In genomic region chr7:66013938-66014337, GRCh38 we compare ENCODE assay signal across 10 cellular contexts. TPM values are rescaled to one million over a fixed set of nuclear protein-coding genes. Genes with fewer than 3 reads are reported as not detected.
DNase-seq lines count a peak whose midpoint lies in the region; ATAC-seq, FAIRE-seq and TF ChIP-seq lines count a peak whose summit lies in the region.
"Had no signal": no experiment of that assay in that cellular context is flagged by ENCODE, and none has a peak within 500 bp of the region (broad histone marks: within the 10 kb centered on the region; RNA-seq: fewer than 3 reads in every experiment).

No MANE protein-coding gene starts in this region.

- peaks cover 19% of the 10 kb centered on the region for H3K4me1 Mint-ChIP-seq in HFFc6 (ENCODE audit: low read depth)
- H3K4me1 Mint-ChIP-seq in activated CD4-positive, alpha-beta memory T cell treated with anti-CD3 and anti-CD28 coated beads, Interleukin-2, amount 10 ng/mL, durations not matched to agents 7 days and 5 days = no peaks in the 10 kb centered on the region

- CTCF ChIA-PET in AG04450 (lab: Charles Lee) = interaction anchor here (0.6 to 1.7 kb wide), 10 partner anchors 8 to 682 kb away, joined by 3 to 5 read pairs (median 3); no protein-coding TSS in a partner anchor
- CTCF ChIA-PET in activated CD4-positive, alpha-beta memory T cell treated with anti-CD3 and anti-CD28 coated beads, Interleukin-2, amount 10 ng/mL, durations not matched to agents 7 days and 5 days (lab: Charles Lee) = interaction anchor here (1.3 kb wide), 1 partner anchor 17 kb away, joined by 3 read pairs; no protein-coding TSS in a partner anchor

- peaks cover 6% of the 10 kb centered on the region for H3K4me1 ChIP-seq in adipocyte (ENCODE audit: control insufficient read depth, insufficient read depth, low read length)
- peaks cover 7% of the 10 kb centered on the region for H3K4me1 ChIP-seq in keratinocyte (ENCODE audit: control insufficient read depth, extremely low read depth, insufficient read depth, low read length)
- no peaks in the 10 kb centered on the region for H3K4me1 ChIP-seq in gastroesophageal sphincter

- H3K9me1 ChIP-seq in keratinocyte (ENCODE audit: control insufficient read depth, extremely low read depth, insufficient read depth, low read length) = no peaks in the 10 kb centered on the region

- no peaks in the 10 kb centered on the region for H3K79me2 ChIP-seq in keratinocyte (ENCODE audit: control insufficient read depth, insufficient read depth, low read length)

- no peak for FAIRE-seq in keratinocyte (lab: Jason Lieb, UNC)
- FAIRE-seq: GM18507 had no signal

- POLR2A ChIA-PET in AG04450 (lab: Yijun Ruan, JAX) = no interaction called here
- POLR2A ChIA-PET in activated CD4-positive, alpha-beta memory T cell treated with anti-CD3 and anti-CD28 coated beads, Interleukin-2, amount 10 ng/mL, durations not matched to agents 7 days and 5 days (lab: Charles Lee) = no interaction called here

- H3K4me2 ChIP-seq in keratinocyte (ENCODE audit: control insufficient read depth, extremely low read depth, insufficient read depth, low read depth, low read length) = no peak overlapping the region

- no peak overlapping the region for H3K4me3 Mint-ChIP-seq in HFFc6
- H3K4me3 Mint-ChIP-seq in activated CD4-positive, alpha-beta memory T cell treated with anti-CD3 and anti-CD28 coated beads, Interleukin-2, amount 10 ng/mL, durations not matched to agents 7 days and 5 days = no peak overlapping the region

- H3K9ac ChIP-seq in adipocyte (ENCODE audit: low read length) (no peak overlapping the region), keratinocyte (ENCODE audit: control insufficient read depth, extremely low read depth, insufficient read depth, low read length) (no peak overlapping the region)

- H3K27ac ChIP-seq in AG04450 (ENCODE audit: low read depth, low read length) (no peak overlapping the region), keratinocyte (ENCODE audit: control insufficient read depth, insufficient read depth, low read length) (no peak overlapping the region), gastroesophageal sphincter (no peak overlapping the region)

- H3K27me3 Mint-ChIP-seq in HFFc6 (ENCODE audit: insufficient read depth) = peaks cover 20% of the 10 kb centered on the region
- peaks cover 4% of the 10 kb centered on the region for H3K27me3 Mint-ChIP-seq in activated CD4-positive, alpha-beta memory T cell treated with anti-CD3 and anti-CD28 coated beads, Interleukin-2, amount 10 ng/mL, durations not matched to agents 7 days and 5 days

- no peak for DNase-seq in AG04450 (ENCODE audit: low read depth, low spot score)
- DNase-seq in HFFc6 = peak; percentile 65
- peak; percentile 56 for DNase-seq in adipocyte (ENCODE audit: low read depth)
- no peak for DNase-seq in keratinocyte (ENCODE audit: low read depth, low spot score)
- DNase-seq in activated CD4-positive, alpha-beta memory T cell treated with anti-CD3 and anti-CD28 coated beads, Interleukin-2, amount 10 ng/mL, durations not matched to agents 7 days and 5 days = no peak
- DNase-seq: activated CD8-positive, alpha-beta memory T cell treated with anti-CD3 and anti-CD28 coated beads for 24 hours had no signal

- TF ChIP-seq EP300 in gastroesophageal sphincter (IDR thresholded peaks at IDR 0.05) = no peak

- no peaks in the 10 kb centered on the region for H3K27me3 ChIP-seq in AG04450 (ENCODE audit: control insufficient read depth, insufficient read depth, low read length)
- peaks cover 2% of the 10 kb centered on the region for H3K27me3 ChIP-seq in adipocyte (replicated peaks; ENCODE audit: control insufficient read depth, insufficient read depth, low read length)
- no peaks in the 10 kb centered on the region for H3K27me3 ChIP-seq in keratinocyte (ENCODE audit: control insufficient read depth, extremely low read depth, insufficient read depth, low read length)
- H3K27me3 ChIP-seq in gastroesophageal sphincter = no peaks in the 10 kb centered on the region

- H3K9me3 ChIP-seq in AG04450 (ENCODE audit: control insufficient read depth, insufficient read depth, low read length) (no peaks in the 10 kb centered on the region), adipocyte (ENCODE audit: control insufficient read depth, low read length) (no peaks in the 10 kb centered on the region), keratinocyte (ENCODE audit: control insufficient read depth, low read depth, low read length) (no peaks in the 10 kb centered on the region), gastroesophageal sphincter (no peaks in the 10 kb centered on the region)

- 42 to 53% methylated on average over 3 to 4 of the region's 5 CpGs for WGBS in gastroesophageal sphincter (ENCODE audit: low coverage in 1 of 2), 2 donors

- TF ChIP-seq CTCF in AG04450 (IDR thresholded peaks at IDR 0.05; ENCODE audit: low read depth, low read length) (peak; percentile 77), HFFc6 (IDR thresholded peaks at IDR 0.05) (peak; percentile 73), keratinocyte (optimal IDR thresholded peaks at IDR 0.05 in 1 of 3, IDR thresholded peaks at IDR 0.05 in 1 of 3, conservative IDR thresholded peaks at IDR 0.05 in 1 of 3; ENCODE audit: extremely low read depth in 1 of 3, insufficient read depth in 2 of 3, low read length in 3 of 3) (peak; percentile 31 to 65 (median 54)), gastroesophageal sphincter (IDR thresholded peaks at IDR 0.05) (peak in 2 of 4 experiments; percentile 20 to 39)

- H3K4me3 ChIP-seq in AG04450 (ENCODE audit: low read depth, low read length) (no peak overlapping the region), adipocyte (ENCODE audit: low read length) (no peak overlapping the region), keratinocyte (ENCODE audit: control insufficient read depth in 2 of 3, extremely low read depth in 1 of 3, insufficient read depth in 2 of 3, low read depth in 1 of 3, low read length in 3 of 3) (no peak overlapping the region), gastroesophageal sphincter (no peak overlapping the region)

- no peaks in the 10 kb centered on the region for H4K20me1 ChIP-seq in keratinocyte (ENCODE audit: control insufficient read depth, extremely low read depth, insufficient read depth, low read length)

- TF ChIP-seq POLR2A in gastroesophageal sphincter (IDR thresholded peaks at IDR 0.05) = no peak

- dilution Hi-C loops in keratinocyte (cut with MboI; ENCODE audit: extremely low pct_ligation_motif_present, low sequenced_read_pairs) = no loop called here

- H3K27ac Mint-ChIP-seq in HFFc6 = no peak overlapping the region
- no peak overlapping the region for H3K27ac Mint-ChIP-seq in activated CD4-positive, alpha-beta memory T cell treated with anti-CD3 and anti-CD28 coated beads, Interleukin-2, amount 10 ng/mL, durations not matched to agents 7 days and 5 days

- H3K36me3 ChIP-seq in adipocyte (ENCODE audit: control insufficient read depth, insufficient read depth, low read length, severe bottlenecking) = no peaks in the 10 kb centered on the region
- H3K36me3 ChIP-seq in keratinocyte (ENCODE audit: control insufficient read depth in 2 of 2, extremely low read depth in 1 of 2, insufficient read depth in 2 of 2, low read length in 2 of 2) = no peaks in the 10 kb centered on the region
- no peaks in the 10 kb centered on the region for H3K36me3 ChIP-seq in gastroesophageal sphincter

- H2AFZ ChIP-seq in keratinocyte (ENCODE audit: control insufficient read depth, low read length) = no peak overlapping the region

- H3K36me3 Mint-ChIP-seq in HFFc6 (ENCODE audit: low read depth) = no peaks in the 10 kb centered on the region
- no peaks in the 10 kb centered on the region for H3K36me3 Mint-ChIP-seq in activated CD4-positive, alpha-beta memory T cell treated with anti-CD3 and anti-CD28 coated beads, Interleukin-2, amount 10 ng/mL, durations not matched to agents 7 days and 5 days (ENCODE audit: low read depth)

- H3K9me3 Mint-ChIP-seq in HFFc6 = no peaks in the 10 kb centered on the region
- no peaks in the 10 kb centered on the region for H3K9me3 Mint-ChIP-seq in activated CD4-positive, alpha-beta memory T cell treated with anti-CD3 and anti-CD28 coated beads, Interleukin-2, amount 10 ng/mL, durations not matched to agents 7 days and 5 days

- no peak for ATAC-seq in gastroesophageal sphincter
- ATAC-seq in GM19397 (IDR thresholded peaks at IDR 0.05; ENCODE audit: unreplicated experiment) = no peak
- ATAC-seq in HG03097 (IDR thresholded peaks at IDR 0.05; ENCODE audit: low FRiP score, unreplicated experiment) = no peak

RNA-seq across cellular contexts. Expression of gene GUSB, which starts 31.9 kb away (rescaled TPM):
- polyA plus RNA-seq in AG04450 (2011; rRNA removed) (49.3 and 53.9 TPM in 2 replicates), keratinocyte (9.4 to 19.9 TPM (median 13.3 TPM) in 3 replicates)
- 23.8 and 39.9 TPM in 2 replicates for polyA minus RNA-seq in AG04450 (2011; rRNA and poly(A)+ RNA removed)
- total RNA-seq in HFFc6 (2021; fragmentation: NEBNext Ultra II Directional; extraction: Animal tissue kit (Norgen Biotek cat#: 25700)) = 10 to 100 TPM; 17.5 to 29.1 (median 27.4) TPM
- polyA plus RNA-seq in keratinocyte (2011; ENCODE audit: low read depth) = 11.3 TPM
- polyA plus RNA-seq in keratinocyte (2011; cell fraction: cytosol; rRNA removed) = 6.9 and 10.9 TPM in 2 replicates
- 27.8 and 29.3 TPM in 2 replicates for polyA plus RNA-seq in keratinocyte (2011; cell fraction: nucleus; rRNA removed)
- polyA plus RNA-seq in keratinocyte (2012; ENCODE audit: low replicate concordance) = 13.7 and 15.1 TPM in 2 replicates
- 13.0 to 30.2 TPM (median 17.9 TPM) in 3 replicates for polyA minus RNA-seq in keratinocyte
- 9.2 TPM for polyA minus RNA-seq in keratinocyte (2011; cell fraction: cytosol; rRNA and poly(A)+ RNA removed)
- 9.2 and 9.6 TPM in 2 replicates for polyA minus RNA-seq in keratinocyte (2011; cell fraction: nucleus; rRNA and poly(A)+ RNA removed)
- 10 to 100 TPM; 14.8 to 17.1 (median 15.9) TPM for total RNA-seq in gastroesophageal sphincter
- total RNA-seq in activated CD4-positive, alpha-beta memory T cell treated with anti-CD3 and anti-CD28 coated beads, Interleukin-2, amount 10 ng/mL, durations not matched to agents 7 days and 5 days = 10 to 100 TPM; 74.0 to 82.3 TPM

Comparison
In these comparisons a context has a peak if more than half of its experiments do, and no peak if none do; other contexts are left out.
1. DNase-seq: peak in HFFc6 (single experiment) and adipocyte (single experiment); none in AG04450 (single experiment), keratinocyte (single experiment) and activated CD4-positive, alpha-beta memory T cell treated with anti-CD3 and anti-CD28 coated beads, Interleukin-2, amount 10 ng/mL, durations not matched to agents 7 days and 5 days (single experiment).